In the genomic region with DNA sequence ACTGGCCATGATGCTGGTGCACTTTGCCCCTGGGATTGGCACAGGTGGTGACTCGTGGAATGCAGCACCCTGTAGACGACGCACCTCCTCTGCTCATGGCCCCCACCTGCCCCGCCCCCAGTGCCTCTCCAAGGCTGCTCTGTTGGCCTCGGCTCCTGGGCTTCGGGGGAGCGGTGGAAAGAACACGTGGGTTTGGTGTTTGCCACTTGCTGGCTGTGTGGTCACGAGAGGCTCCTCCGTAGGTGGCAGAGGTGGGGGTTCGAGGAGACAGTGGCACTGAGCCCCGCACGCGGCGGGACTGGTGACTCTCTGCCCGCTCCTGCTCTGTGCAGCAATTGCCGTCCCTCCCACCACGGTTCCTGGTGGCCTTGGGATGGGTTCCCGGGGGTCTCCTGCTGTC, we compare ENCODE assay signal across 20 cellular contexts.
A peak's percentile ranks its signal among the peaks of the same experiment; 100 is the strongest.
DNase-seq lines count a peak whose midpoint lies in the region; ATAC-seq and TF ChIP-seq lines count a peak whose summit lies in the region.
"Had no signal": no experiment of that assay in that cellular context is flagged by ENCODE, and none has a peak within 500 bp of the region (broad histone marks: within the 10 kb centered on the region; RNA-seq: fewer than 3 reads in every experiment).

No MANE protein-coding gene starts in this region.

- no peaks in the 10 kb centered on the region for H3K9me3 Mint-ChIP-seq in activated naive CD8-positive, alpha-beta T cell treated with anti-CD3 and anti-CD28 coated beads, Interleukin-2, amount 50 U/mL, for 24 hours
- no peaks in the 10 kb centered on the region for H3K9me3 Mint-ChIP-seq in activated naive CD8-positive, alpha-beta T cell treated with anti-CD3 and anti-CD28 coated beads for 36 hours
- no peaks in the 10 kb centered on the region for H3K9me3 Mint-ChIP-seq in type B pancreatic cell
- H3K9me3 Mint-ChIP-seq: CD8-positive, alpha-beta T cell had no signal

- H3K14ac ChIP-seq in mesenchymal stem cell (ENCODE audit: low read length in 2 of 2), result no peak overlapping the region

- H3K27me3 ChIP-seq in body of pancreas (no peaks in the 10 kb centered on the region), mesenchymal stem cell (ENCODE audit: control insufficient read depth in 1 of 2, insufficient read depth in 1 of 2, low read length in 2 of 2) (no peaks in the 10 kb centered on the region), A673 (replicated peaks; ENCODE audit: insufficient read depth, low read depth, low read length, poor library complexity) (no peaks in the 10 kb centered on the region)
- H3K27me3 ChIP-seq: BE2C had no signal

- H3K4me1 ChIP-seq in body of pancreas, result peaks cover 14% of the 10 kb centered on the region
- peaks cover 11% of the 10 kb centered on the region for H3K4me1 ChIP-seq in mesenchymal stem cell (ENCODE audit: control insufficient read depth, insufficient read depth, low read depth, low read length)
- no peaks in the 10 kb centered on the region for H3K4me1 ChIP-seq in A673 (ENCODE audit: insufficient read depth, low read length, poor library complexity, severe bottlenecking)
- H3K4me1 ChIP-seq: BE2C had no signal

- no peak for TF ChIP-seq POLR2A in body of pancreas (IDR thresholded peaks at IDR 0.05)

- no peak overlapping the region for H3K23ac ChIP-seq in mesenchymal stem cell (ENCODE audit: low read length in 2 of 2)

- no peak overlapping the region for H2AK5ac ChIP-seq in mesenchymal stem cell (ENCODE audit: low read length, severe bottlenecking)

- no peak for DNase-seq in activated naive CD8-positive, alpha-beta T cell treated with anti-CD3 and anti-CD28 coated beads, Interleukin-2, amount 50 U/mL, for 24 hours
- no peak for DNase-seq in activated naive CD8-positive, alpha-beta T cell treated with anti-CD3 and anti-CD28 coated beads for 36 hours
- DNase-seq in body of pancreas (peak; percentile 57 to 82 (median 78)), mesenchymal stem cell (no peak), type B pancreatic cell (ENCODE audit: extremely low spot score, unreplicated experiment) (no peak), NK-92 (lab: John Stamatoyannopoulos, UW; ENCODE audit: unreplicated experiment) (no peak), NCI-H2196 (lab: John Stamatoyannopoulos, UW; ENCODE audit: unreplicated experiment) (no peak), A673 (ENCODE audit: low spot score) (no peak)
- DNase-seq: BE2C; CD8-positive, alpha-beta T cell; DMS79 treated with DMSO at 0.1 percent for 48 hours; MV-4-11; NCI-H1436; NCI-H2029; NCI-H2171; NCI-H748 treated with DMSO at 0.1 percent for 48 hours had no signal

- no peaks in the 10 kb centered on the region for H3K4me1 Mint-ChIP-seq in activated naive CD8-positive, alpha-beta T cell treated with anti-CD3 and anti-CD28 coated beads, Interleukin-2, amount 50 U/mL, for 24 hours
- H3K4me1 Mint-ChIP-seq in activated naive CD8-positive, alpha-beta T cell treated with anti-CD3 and anti-CD28 coated beads for 36 hours, result peaks cover 4% of the 10 kb centered on the region
- H3K4me1 Mint-ChIP-seq in type B pancreatic cell (ENCODE audit: unreplicated experiment), result no peaks in the 10 kb centered on the region

- H3K9me3 ChIP-seq in body of pancreas (no peaks in the 10 kb centered on the region), mesenchymal stem cell (ENCODE audit: control insufficient read depth, low read length) (no peaks in the 10 kb centered on the region), A673 (ENCODE audit: low read depth, low read length, poor library complexity, severe bottlenecking) (no peaks in the 10 kb centered on the region)
- H3K9me3 ChIP-seq: BE2C had no signal

- H3K27me3 Mint-ChIP-seq in activated naive CD8-positive, alpha-beta T cell treated with anti-CD3 and anti-CD28 coated beads, Interleukin-2, amount 50 U/mL, for 24 hours, result no peaks in the 10 kb centered on the region
- no peaks in the 10 kb centered on the region for H3K27me3 Mint-ChIP-seq in activated naive CD8-positive, alpha-beta T cell treated with anti-CD3 and anti-CD28 coated beads for 36 hours
- H3K27me3 Mint-ChIP-seq in type B pancreatic cell, result no peaks in the 10 kb centered on the region

- peaks cover 23% of the 10 kb centered on the region for H3K36me3 Mint-ChIP-seq in activated naive CD8-positive, alpha-beta T cell treated with anti-CD3 and anti-CD28 coated beads, Interleukin-2, amount 50 U/mL, for 24 hours (ENCODE audit: low read depth)
- H3K36me3 Mint-ChIP-seq in activated naive CD8-positive, alpha-beta T cell treated with anti-CD3 and anti-CD28 coated beads for 36 hours, result peaks cover 3% of the 10 kb centered on the region
- peaks cover 10% of the 10 kb centered on the region for H3K36me3 Mint-ChIP-seq in type B pancreatic cell

- no peak overlapping the region for H2BK12ac ChIP-seq in mesenchymal stem cell (ENCODE audit: low read length in 2 of 2)

- POLR2A ChIA-PET in A673 (lab: Charles Lee; ENCODE audit: low non-redundant PET), result no interaction called here

- H3K4me3 ChIP-seq in body of pancreas, result no peak overlapping the region
- no peak overlapping the region for H3K4me3 ChIP-seq in mesenchymal stem cell (ENCODE audit: insufficient read depth in 1 of 2, low read depth in 1 of 2, low read length in 2 of 2)
- H3K4me3 ChIP-seq in A673 (ENCODE audit: low read depth, low read length, poor library complexity, severe bottlenecking), result no peak overlapping the region
- H3K4me3 ChIP-seq: GM12878, K562 had no signal

- H3K4me2 ChIP-seq in mesenchymal stem cell (ENCODE audit: low read length, poor library complexity, severe bottlenecking), result no peak overlapping the region

- H4K91ac ChIP-seq in mesenchymal stem cell (ENCODE audit: low read length), result peak overlapping the region; percentile 4

- intact Hi-C loops in body of pancreas (cut with DNase I) (no loop called here), A673 (cut with micrococcal nuclease; ENCODE audit: unreplicated experiment) (no loop called here)

- no peak overlapping the region for H4K8ac ChIP-seq in mesenchymal stem cell (ENCODE audit: low read length)

- H3K18ac ChIP-seq in mesenchymal stem cell (ENCODE audit: low read depth in 1 of 2, low read length in 2 of 2), result no peak overlapping the region

- peak overlapping the region in 2 of 4 donors; percentile 15 to 16 for H3K27ac ChIP-seq in body of pancreas
- no peak overlapping the region for H3K27ac ChIP-seq in mesenchymal stem cell (ENCODE audit: low read length, poor library complexity, severe bottlenecking)
- H3K27ac ChIP-seq in A673 (ENCODE audit: low read depth, low read length, poor library complexity, severe bottlenecking), result no peak overlapping the region
- H3K27ac ChIP-seq: 22Rv1 had no signal

- no peak overlapping the region for H3K27ac Mint-ChIP-seq in activated naive CD8-positive, alpha-beta T cell treated with anti-CD3 and anti-CD28 coated beads, Interleukin-2, amount 50 U/mL, for 24 hours
- no peak overlapping the region for H3K27ac Mint-ChIP-seq in activated naive CD8-positive, alpha-beta T cell treated with anti-CD3 and anti-CD28 coated beads for 36 hours
- H3K27ac Mint-ChIP-seq in type B pancreatic cell, result peak overlapping the region; percentile 26
- H3K27ac Mint-ChIP-seq: CD8-positive, alpha-beta T cell had no signal

- 57 to 61% methylated on average over 18 to 19 of the region's 19 CpGs for WGBS in body of pancreas, 2 donors
- WGBS in mesenchymal stem cell, result 96% methylated on average over 19 of the region's 19 CpGs

- H3K9ac ChIP-seq in mesenchymal stem cell (ENCODE audit: low read length), result no peak overlapping the region

- H3K4me3 Mint-ChIP-seq in activated naive CD8-positive, alpha-beta T cell treated with anti-CD3 and anti-CD28 coated beads, Interleukin-2, amount 50 U/mL, for 24 hours, result no peak overlapping the region
- H3K4me3 Mint-ChIP-seq in activated naive CD8-positive, alpha-beta T cell treated with anti-CD3 and anti-CD28 coated beads for 36 hours, result no peak overlapping the region
- H3K4me3 Mint-ChIP-seq in type B pancreatic cell, result no peak overlapping the region
- H3K4me3 Mint-ChIP-seq: CD8-positive, alpha-beta T cell had no signal

- H2BK5ac ChIP-seq in mesenchymal stem cell (ENCODE audit: low read depth, low read length, poor library complexity, severe bottlenecking), result no peak overlapping the region

- no peak overlapping the region for H3K4ac ChIP-seq in mesenchymal stem cell (ENCODE audit: low read depth in 1 of 2, low read length in 2 of 2)

- H2BK15ac ChIP-seq in mesenchymal stem cell (ENCODE audit: low read depth, poor library complexity, severe bottlenecking), result no peak overlapping the region

- peaks cover 0 to 11% of the 10 kb centered on the region in 2 donors for H3K36me3 ChIP-seq in body of pancreas (replicated peaks in 1 of 2; ENCODE audit: insufficient read depth in 1 of 2, low read depth in 2 of 2)
- H3K36me3 ChIP-seq in mesenchymal stem cell (ENCODE audit: control insufficient read depth in 1 of 2, insufficient read depth in 2 of 2, low read depth in 1 of 2, low read length in 2 of 2), result peaks cover 49% of the 10 kb centered on the region in 2 experiments
- H3K36me3 ChIP-seq in A673 (ENCODE audit: insufficient read depth, low read length, poor library complexity, severe bottlenecking), result peaks cover 3% of the 10 kb centered on the region

- BruUV-seq in A673 (replicated peaks; lab: Mats Ljungman, UMichigan), result no TSS peak

- H3K79me1 ChIP-seq in mesenchymal stem cell (replicated peaks; ENCODE audit: low read length, poor library complexity, severe bottlenecking), result peaks cover under 1% of the 10 kb centered on the region

- H2BK120ac ChIP-seq in mesenchymal stem cell (ENCODE audit: low read depth, low read length), result no peak overlapping the region

- peak; percentile 44 for ATAC-seq in activated naive CD8-positive, alpha-beta T cell treated with anti-CD3 and anti-CD28 coated beads, Interleukin-2, amount 50 U/mL, for 24 hours
- peak; percentile 70 for ATAC-seq in body of pancreas
- ATAC-seq: CD8-positive, alpha-beta T cell; GM12878; HCT116; K562 had no signal

- no peak for TF ChIP-seq CTCF in body of pancreas (IDR thresholded peaks at IDR 0.05)
- no peak for TF ChIP-seq CTCF in type B pancreatic cell (conservative IDR thresholded peaks at IDR 0.05)
- no peak for TF ChIP-seq CTCF in A673 (conservative IDR thresholded peaks at IDR 0.05; ENCODE audit: low read depth, low read length)

- no peak overlapping the region for H2AFZ ChIP-seq in mesenchymal stem cell (ENCODE audit: low read depth, low read length)

- CTCF ChIA-PET in A673 (lab: Charles Lee), result no interaction called here

Comparison
In these comparisons a context has a peak if more than half of its experiments do, and no peak if none do; other contexts are left out.
1. DNase-seq: peak in body of pancreas (4 of 4); none in activated naive CD8-positive, alpha-beta T cell treated with anti-CD3 and anti-CD28 coated beads, Interleukin-2, amount 50 U/mL, for 24 hours (single experiment), activated naive CD8-positive, alpha-beta T cell treated with anti-CD3 and anti-CD28 coated beads for 36 hours (single experiment), mesenchymal stem cell (single experiment), type B pancreatic cell (single experiment), NK-92 (single experiment), NCI-H2196 (single experiment) and A673 (single experiment).